8 cellular contexts compared by ENCODE assay signal in the genomic region with DNA sequence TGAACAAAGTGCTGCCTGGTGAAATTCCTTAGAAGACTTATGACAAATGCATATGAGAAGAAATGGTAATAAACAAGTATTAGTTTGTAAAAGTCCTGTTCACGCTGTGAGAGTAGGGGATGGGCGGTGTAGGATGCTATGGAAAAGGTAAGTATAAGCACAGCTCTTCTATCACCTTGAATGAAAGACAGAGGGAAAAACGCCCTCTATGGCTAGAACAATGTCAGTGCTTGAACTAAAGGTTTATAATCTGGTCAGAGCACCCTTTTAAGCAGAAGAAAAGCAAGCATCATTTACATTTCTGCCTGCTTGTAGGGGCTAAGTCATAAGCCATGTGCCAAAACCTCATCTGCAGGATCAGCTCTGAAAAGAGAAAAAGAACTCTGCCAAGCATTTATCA.
DNase-seq lines count a peak whose midpoint lies in the region; ATAC-seq, FAIRE-seq and TF ChIP-seq lines count a peak whose summit lies in the region.

No MANE protein-coding gene starts in this region.

- TF ChIP-seq EP300 in gastroesophageal sphincter (IDR thresholded peaks at IDR 0.05), result no peak

- H3K79me2 ChIP-seq in ACC112 (ENCODE audit: control insufficient read depth, insufficient read depth, low read length, unreplicated experiment), result peaks cover 7% of the 10 kb centered on the region

- 60 to 73% methylated on average over 2 to 3 of the region's 3 CpGs for WGBS in gastroesophageal sphincter (ENCODE audit: low coverage in 1 of 2), 2 donors

- H3K27ac ChIP-seq in ACC112 (ENCODE audit: low read depth, low read length) (peak overlapping the region; percentile 58; the same call in 1 of the 2 replicates), RWPE1 (no peak overlapping the region), gastroesophageal sphincter (peak overlapping the region in 2 of 4 donors; percentile 48 to 72), Peyer's patch (no peak overlapping the region)

- H3K36me3 ChIP-seq in ACC112 (ENCODE audit: insufficient read depth, low read length), result no peaks in the 10 kb centered on the region
- no peaks in the 10 kb centered on the region for H3K36me3 ChIP-seq in gastroesophageal sphincter
- H3K36me3 ChIP-seq in Peyer's patch, result no peaks in the 10 kb centered on the region

- no peak for TF ChIP-seq POLR2A in GM12891 (IDR thresholded peaks at IDR 0.05; ENCODE audit: low read depth, low read length)
- no peak for TF ChIP-seq POLR2A in gastroesophageal sphincter (IDR thresholded peaks at IDR 0.05)
- no peak for TF ChIP-seq POLR2A in Peyer's patch (IDR thresholded peaks at IDR 0.05)

- H3K27me3 ChIP-seq in ACC112 (ENCODE audit: insufficient read depth, low read length) (no peaks in the 10 kb centered on the region), gastroesophageal sphincter (no peaks in the 10 kb centered on the region), Peyer's patch (no peaks in the 10 kb centered on the region)

- DNase-seq in GM12891 (ENCODE audit: insufficient read length, low spot score) (peak; percentile 28), RWPE1 (ENCODE audit: low spot score) (no peak), frontal cortex (ENCODE audit: low spot score in 2 of 2) (no peak), Peyer's patch (no peak)
- DNase-seq in activated CD8-positive, alpha-beta memory T cell treated with anti-CD3 and anti-CD28 coated beads for 24 hours, result no peak

- H3K4me3 ChIP-seq in ACC112 (ENCODE audit: low read depth, low read length) (no peak overlapping the region), gastroesophageal sphincter (no peak overlapping the region), Peyer's patch (no peak overlapping the region)

- peak; percentile 35 for FAIRE-seq in GM12891 (lab: Jason Lieb, UNC)
- no peak for FAIRE-seq in frontal cortex (lab: Jason Lieb, UNC)

- no peaks in the 10 kb centered on the region for H3K9me3 ChIP-seq in gastroesophageal sphincter
- H3K9me3 ChIP-seq in Peyer's patch, result no peaks in the 10 kb centered on the region

- peaks cover 36% of the 10 kb centered on the region for H3K4me1 ChIP-seq in ACC112 (ENCODE audit: control insufficient read depth, insufficient read depth, low read length, unreplicated experiment)
- peaks cover 0 to 48% (median 13%) of the 10 kb centered on the region in 3 donors for H3K4me1 ChIP-seq in gastroesophageal sphincter
- H3K4me1 ChIP-seq in Peyer's patch, result no peaks in the 10 kb centered on the region

- peak; percentile 43 for TF ChIP-seq CTCF in RWPE1 (conservative IDR thresholded peaks at IDR 0.05; ENCODE audit: low read depth)
- peak in 3 of 4 experiments; percentile 29 to 50 (median 41) for TF ChIP-seq CTCF in gastroesophageal sphincter (IDR thresholded peaks at IDR 0.05)
- TF ChIP-seq CTCF in Peyer's patch (IDR thresholded peaks at IDR 0.05), result peak in 3 of 6 experiments; percentile 31 to 49 (median 39)

- CTCF ChIA-PET in RWPE1 (lab: Yijun Ruan, JAX), result interaction anchor here (0.6 to 1.2 kb wide), 10 partner anchors 11 to 1213 kb away, joined by 3 to 6 read pairs (median 4); no protein-coding TSS in a partner anchor

- no peak for ATAC-seq in gastroesophageal sphincter
- no peak for ATAC-seq in HG02970 (IDR thresholded peaks at IDR 0.05; ENCODE audit: low FRiP score, unreplicated experiment)

- H2AFZ ChIP-seq in ACC112 (ENCODE audit: low read length, unreplicated experiment), result no peak overlapping the region

- POLR2A ChIA-PET in RWPE1 (lab: Yijun Ruan, JAX; ENCODE audit: low non-redundant PET), result no interaction called here

TF ChIP-seq in GM12891, 5 proteins besides CTCF, POLR2A, EP300 and RAD21:
- TF ChIP-seq SPI1 (IDR thresholded peaks at IDR 0.05; ENCODE audit: low read depth, low read length), result no peak
- no peak for TF ChIP-seq POLR2AphosphoS5 (IDR thresholded peaks at IDR 0.05; ENCODE audit: low read depth, low read length)
- no peak for TF ChIP-seq PAX5 (IDR thresholded peaks at IDR 0.05; ENCODE audit: insufficient read depth, low read length, severe bottlenecking)
- no peak for TF ChIP-seq POU2F2 (IDR thresholded peaks at IDR 0.05; ENCODE audit: low read depth, low read length)
